ENCODE assay signal across 18 cellular contexts in genomic region chr1:208273386-208274021, GRCh38.
"Had no signal": no experiment of that assay in that cellular context is flagged by ENCODE, and none has a peak within 500 bp of the region (broad histone marks: within the 10 kb centered on the region; RNA-seq: fewer than 3 reads in every experiment).

No MANE protein-coding gene starts in this region.

- H3K9me3 ChIP-seq: body of pancreas, SJSA1 had no signal

- DNase-seq: activated CD4-positive, alpha-beta T cell treated with anti-CD3 and anti-CD28 coated beads for 4 hours; activated CD8-positive, alpha-beta memory T cell treated with anti-CD3 and anti-CD28 coated beads, Interleukin-2, amount 10 ng/mL, durations not matched to agents 7 days and 5 days; activated effector memory CD4-positive, alpha-beta T cell treated with Interleukin-2 at 50 U/mL for 16 hours; activated naive CD4-positive, alpha-beta T cell; activated T-cell treated with anti-CD3 and anti-CD28 coated beads, Interleukin-2, amount 50 U/mL, for 24 hours; aorta; body of pancreas; central memory CD4-positive, alpha-beta T cell; NCI-H1105 treated with DMSO at 0.1 percent for 48 hours; NCI-H146; NCI-H187 treated with DMSO at 0.1 percent for 48 hours; NCI-H2081 treated with DMSO at 0.1 percent for 48 hours; NCI-H446; SW 1271 had no signal

- H3K36me3 ChIP-seq: SJSA1 had no signal

- H3K27ac ChIP-seq: body of pancreas, SJSA1 had no signal

- ATAC-seq: activated CD4-positive, CD25-positive, alpha-beta regulatory T cell treated with anti-CD3 and anti-CD28 coated beads, Interleukin-2, amount 50 U/mL, for 24 hours; activated CD8-positive, alpha-beta memory T cell treated with anti-CD3 and anti-CD28 coated beads, Interleukin-2, amount 10 ng/mL, durations not matched to agents 7 days and 5 days; body of pancreas; HepG2; SK-N-SH treated with all-trans-retinoic acid at 6 μM for 48 hours had no signal

- H3K4me1 ChIP-seq: body of pancreas had no signal

- H3K4me3 ChIP-seq: body of pancreas, SJSA1 had no signal
